Comparison of ENCODE assay signal across 16 cellular contexts in the genomic region with DNA sequence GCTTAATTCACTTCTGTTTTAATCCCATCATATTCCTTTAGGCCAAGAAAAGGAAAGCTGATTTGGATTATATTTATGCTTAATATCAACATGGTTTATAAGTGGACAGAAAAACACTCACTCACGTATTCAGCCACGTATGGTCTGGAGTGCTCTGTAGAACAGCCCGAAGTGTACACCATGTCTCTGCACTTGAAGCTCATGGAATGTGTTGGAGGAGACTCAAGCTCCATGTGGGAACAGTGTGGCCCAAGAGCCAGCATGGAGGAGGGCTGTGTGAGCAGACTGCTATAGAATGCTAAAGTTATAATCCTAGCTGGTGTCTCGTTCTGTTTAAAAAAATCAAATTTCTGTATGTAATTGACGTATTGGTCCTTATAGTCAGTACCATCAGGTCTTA. TPM values are rescaled to one million over a fixed set of nuclear protein-coding genes. Genes with fewer than 3 reads are reported as not detected.
DNase-seq lines count a peak whose midpoint lies in the region; ATAC-seq, FAIRE-seq and TF ChIP-seq lines count a peak whose summit lies in the region.
"Had no signal": no experiment of that assay in that cellular context is flagged by ENCODE, and none has a peak within 500 bp of the region (broad histone marks: within the 10 kb centered on the region; RNA-seq: fewer than 3 reads in every experiment).

No MANE protein-coding gene starts in this region.

- TF ChIP-seq CTCF in heart left ventricle (IDR thresholded peaks at IDR 0.05) (no peak), left ventricle myocardium inferior (IDR thresholded peaks at IDR 0.05; ENCODE audit: borderline replicate concordance) (no peak), lower lobe of right lung (IDR thresholded peaks at IDR 0.05) (no peak)

- peak; percentile 92 to 97 (median 94) for ATAC-seq in heart left ventricle
- ATAC-seq in lower lobe of right lung: peak; percentile 94 to 95
- ATAC-seq: GM23338 had no signal

- H3K27ac ChIP-seq in heart left ventricle (no peak overlapping the region), left ventricle myocardium inferior (replicated peaks) (no peak overlapping the region), lower lobe of right lung (no peak overlapping the region)
- H3K27ac ChIP-seq: BLaER1 had no signal

- H3K36me3 ChIP-seq in heart left ventricle (peaks cover 0 to 43% (median 0%) of the 10 kb centered on the region in 9 donors), left ventricle myocardium inferior (no peaks in the 10 kb centered on the region), lower lobe of right lung (peaks cover 53% of the 10 kb centered on the region)
- H3K36me3 ChIP-seq: BLaER1, HAP-1 had no signal

- no peak for TF ChIP-seq POLR2A in heart left ventricle (IDR thresholded peaks at IDR 0.05)

- H3K4me3 ChIP-seq in heart left ventricle (no peak overlapping the region), left ventricle myocardium inferior (no peak overlapping the region), lower lobe of right lung (no peak overlapping the region)
- H3K4me3 ChIP-seq: BLaER1, GM23338, HAP-1 had no signal

- H3K27me3 ChIP-seq in heart left ventricle (no peaks in the 10 kb centered on the region), left ventricle myocardium inferior (ENCODE audit: low read depth) (peaks cover 6% of the 10 kb centered on the region), lower lobe of right lung (ENCODE audit: low read depth) (no peaks in the 10 kb centered on the region)
- H3K27me3 ChIP-seq: BLaER1 had no signal

- H3K4me1 ChIP-seq in heart left ventricle (no peaks in the 10 kb centered on the region), left ventricle myocardium inferior (no peaks in the 10 kb centered on the region), lower lobe of right lung (peaks cover 5% of the 10 kb centered on the region)
- H3K4me1 ChIP-seq: Caco-2, HAP-1 had no signal

- WGBS in heart left ventricle, 4 donors: 73 to 87% (median 77%) methylated on average over 5 of the region's 5 CpGs

- peak; percentile 67 for FAIRE-seq in urothelium cell line (lab: Jason Lieb, UNC)
- FAIRE-seq: GM18507 had no signal

- DNase-seq in NCI-H748 (lab: John Stamatoyannopoulos, UW; ENCODE audit: unreplicated experiment) (peak; percentile 31), NCI-H748 treated with DMSO at 0.1 percent for 48 hours (lab: John Stamatoyannopoulos, UW) (no peak), heart left ventricle (peak in 1 of 5 donors; percentile 41), left ventricle myocardium inferior (no peak), lower lobe of right lung (peak; percentile 56), urothelium cell line (ENCODE audit: low spot score) (no peak), dedifferentiated amniotic fluid mesenchymal stem cell (ENCODE audit: extremely low spot score) (no peak), SHP77 (lab: John Stamatoyannopoulos, UW) (no peak)
- DNase-seq: 8988T; AML-193; Caco-2; CD8-positive, alpha-beta memory T cell had no signal

- H3K9me3 ChIP-seq in heart left ventricle (no peaks in the 10 kb centered on the region), left ventricle myocardium inferior (replicated peaks) (no peaks in the 10 kb centered on the region), lower lobe of right lung (no peaks in the 10 kb centered on the region)
- H3K9me3 ChIP-seq: BLaER1, Caco-2, HAP-1 had no signal

- intact Hi-C loops in heart left ventricle (cut with DNase I): no loop called here
- intact Hi-C loops in left ventricle myocardium inferior (cut with micrococcal nuclease): no loop called here
- intact Hi-C loops in lower lobe of right lung (cut with DNase I): no loop called here

RNA-seq across cellular contexts. Expression of a gene that starts 32.9 kb away (rescaled TPM):
- total RNA-seq in heart left ventricle (10 to 100 TPM in 2 of 9 donors, 1 to 10 TPM in 6, under 1 TPM in 1; 0.99 to 13.6 (median 1.9) TPM), left ventricle myocardium inferior (3.8 TPM), lower lobe of right lung (79.3 TPM)
- polyA plus RNA-seq in heart left ventricle: under 1 TPM; 0.65 to 1.00 TPM

RNA-seq across cellular contexts. Expression of a gene that starts 50.0 kb away (rescaled TPM):
- total RNA-seq in heart left ventricle (10 to 100 TPM; 19.3 to 42.0 (median 27.5) TPM), left ventricle myocardium inferior (22.7 TPM), lower lobe of right lung (33.0 TPM)
- polyA plus RNA-seq in heart left ventricle: 10 to 100 TPM in 1 of 2 donors, 1 to 10 TPM in 1; 7.6 to 12.4 TPM

Comparison
In these comparisons a context has a peak if more than half of its experiments do, and no peak if none do; other contexts are left out.
1. DNase-seq: peak in NCI-H748 (single experiment) and lower lobe of right lung (single experiment); none in NCI-H748 treated with DMSO at 0.1 percent for 48 hours (single experiment), left ventricle myocardium inferior (single experiment), urothelium cell line (single experiment), dedifferentiated amniotic fluid mesenchymal stem cell (single experiment) and SHP77 (0 of 2).